8 cellular contexts compared by ENCODE assay signal in genomic region chr2:113604085-113604477, GRCh38. TPM values are rescaled to one million over a fixed set of nuclear protein-coding genes. Genes with fewer than 3 reads are reported as not detected.
A peak's percentile ranks its signal among the peaks of the same experiment; 100 is the strongest.
DNase-seq lines count a peak whose midpoint lies in the region; ATAC-seq and TF ChIP-seq lines count a peak whose summit lies in the region.
"Not testable (repeated sequence)": the region's sequence is repeated elsewhere in the genome, so short reads cannot be mapped to it uniquely, and the experiment has no call there.

No MANE protein-coding gene starts in this region.

- not testable (repeated sequence) for H3K27me3 Mint-ChIP-seq in natural killer cell (ENCODE audit: low read depth in 2 of 2)

- POLR2A ChIA-PET in AG04449 (lab: Yijun Ruan, JAX), result not testable (repeated sequence)

- peak; percentile 48 for ATAC-seq in GM18868 (IDR thresholded peaks at IDR 0.05; ENCODE audit: unreplicated experiment)
- ATAC-seq in Right ventricle myocardium superior (ENCODE audit: poor library complexity), result not testable (repeated sequence)
- peak; percentile 30 to 81 (median 68) for ATAC-seq in natural killer cell

- DNase-seq in AG04449 (ENCODE audit: low read depth, low spot score), result peak; percentile 65
- peak; percentile 91 for DNase-seq in activated CD4-positive, alpha-beta T cell treated with anti-CD3 and anti-CD28 coated beads, Interleukin-2, amount 50 U/mL, for 1 hour
- peak; percentile 70 for DNase-seq in brain pericyte (ENCODE audit: low read depth, low spot score)
- peak; percentile 96 for DNase-seq in Right ventricle myocardium superior
- peak; percentile 92 for DNase-seq in natural killer cell
- DNase-seq in stimulated activated CD4-positive, alpha-beta T cell treated with anti-CD3 and anti-CD28 coated beads, TNF-alpha, amount 100 ng/mL, for 24 hours (ENCODE audit: low read depth in 3 of 3), result peak; percentile 86 to 90 (median 87)

- not testable (repeated sequence) for H3K9me3 Mint-ChIP-seq in natural killer cell

- TF ChIP-seq CTCF in AG04449 (IDR thresholded peaks at IDR 0.05; ENCODE audit: insufficient read depth, low read length, missing control alignments) (peak; percentile 72), LNCAP (IDR thresholded peaks at IDR 0.05) (peak; percentile 94), natural killer cell (IDR thresholded peaks at IDR 0.05) (peak; percentile 100)

- intact Hi-C loops in Right ventricle myocardium superior (cut with DNase I); natural killer cell (cut with micrococcal nuclease): not testable (repeated sequence)

- CTCF ChIA-PET in AG04449 (lab: Yijun Ruan, JAX), result interaction anchor here (0.6 to 1.1 kb wide), 3 partner anchors 76 to 947 kb away, joined by 3 read pairs; no protein-coding TSS in a partner anchor

- not testable (repeated sequence) for H3K36me3 Mint-ChIP-seq in natural killer cell

- peak overlapping the region; percentile 89 for H3K4me3 Mint-ChIP-seq in natural killer cell

- peaks cover 5 to 10% of the 10 kb centered on the region in 2 donors for H3K4me1 Mint-ChIP-seq in natural killer cell

- H3K27ac Mint-ChIP-seq in natural killer cell, result peak overlapping the region; percentile 91 to 94

- H3K4me3 ChIP-seq in AG04449 (ENCODE audit: low read depth, low read length), result peak overlapping the region; percentile 49

RNA-seq across cellular contexts. Expression of gene RABL2A, which starts 23.0 kb away (rescaled TPM):
- 5.2 TPM for total RNA-seq in Right ventricle myocardium superior
- 10 to 100 TPM; 16.7 to 23.5 (median 22.5) TPM for total RNA-seq in natural killer cell
